ENCODE assay signal across 16 cellular contexts in the genomic region with DNA sequence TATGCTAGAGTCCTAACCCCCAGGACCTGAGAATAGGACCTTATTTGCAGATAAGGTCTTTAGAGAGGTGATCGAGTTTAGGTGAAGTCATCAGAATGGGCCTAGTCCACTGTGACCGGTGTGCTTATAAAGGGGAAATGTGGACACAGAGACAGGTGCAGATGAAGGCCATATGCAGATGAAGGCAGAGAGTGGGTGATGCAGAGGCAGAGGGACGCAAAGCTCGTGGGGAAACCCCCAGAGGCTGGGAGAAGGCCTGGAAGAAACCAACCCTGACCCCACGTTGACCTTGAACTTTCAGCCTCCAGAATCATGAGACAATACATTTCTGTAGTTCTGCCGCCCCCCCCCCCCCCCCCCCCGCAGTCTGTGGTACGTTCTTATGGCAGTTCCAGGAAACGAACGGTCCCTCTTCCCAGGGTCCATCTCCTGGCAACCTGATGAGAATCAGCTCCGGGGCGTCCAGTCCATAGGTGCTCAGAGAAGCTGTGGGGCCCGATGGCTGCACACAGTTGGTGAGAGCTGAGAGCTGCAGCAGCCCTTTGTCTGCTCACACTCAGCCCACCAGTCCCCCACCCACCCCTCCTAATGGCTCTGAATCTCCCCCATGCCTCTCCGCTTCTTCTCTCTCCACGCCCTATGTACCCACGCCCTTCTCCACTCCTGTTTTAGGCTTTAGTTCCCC.
"Had no signal": no experiment of that assay in that cellular context is flagged by ENCODE, and none has a peak within 500 bp of the region (broad histone marks: within the 10 kb centered on the region; RNA-seq: fewer than 3 reads in every experiment).

No MANE protein-coding gene starts in this region.

- H3K4me1 ChIP-seq: pancreas had no signal

- H2AFZ ChIP-seq: neural progenitor cell had no signal

- H3K4me3 ChIP-seq: cardiac muscle cell, esophagus muscularis mucosa, neural progenitor cell, pancreas had no signal

- H3K4me2 ChIP-seq: neural progenitor cell had no signal

- H3K9me3 Mint-ChIP-seq: activated B cell treated with CpG ODN at 0.5 μM for 24 hours; activated CD8-positive, alpha-beta T cell treated with anti-CD3 and anti-CD28 coated beads for 36 hours; activated T-cell treated with anti-CD3 and anti-CD28 coated beads, Interleukin-2, amount 50 U/mL, for 4 hours; neural progenitor cell had no signal

- H3K4me1 Mint-ChIP-seq: activated B cell treated with CpG ODN at 0.5 μM for 24 hours had no signal

- H3K9me3 ChIP-seq: esophagus muscularis mucosa, pancreas had no signal

- H3K27me3 ChIP-seq: cardiac muscle cell, esophagus muscularis mucosa, neural progenitor cell, pancreas had no signal

- H3K4me3 Mint-ChIP-seq: activated B cell treated with CpG ODN at 0.5 μM for 24 hours; activated CD8-positive, alpha-beta T cell treated with anti-CD3 and anti-CD28 coated beads for 36 hours; activated T-cell treated with anti-CD3 and anti-CD28 coated beads, Interleukin-2, amount 50 U/mL, for 4 hours; neural progenitor cell had no signal

- DNase-seq: activated B cell treated with CpG ODN at 0.5 μM for 24 hours; activated CD4-positive, alpha-beta T cell treated with anti-CD3 and anti-CD28 coated beads for 48 hours; activated CD8-positive, alpha-beta T cell treated with anti-CD3 and anti-CD28 coated beads for 36 hours; activated effector memory CD4-positive, alpha-beta T cell treated with Interleukin-2 at 50 U/mL for 16 hours; activated naive CD4-positive, alpha-beta T cell treated with anti-CD3 and anti-CD28 coated beads, Interleukin-2, amount 50 U/mL, for 16 hours; activated T-cell treated with anti-CD3 and anti-CD28 coated beads, Interleukin-2, amount 50 U/mL, for 4 hours; islet precursor cell; mammary epithelial cell; pancreas; stimulated activated CD4-positive, alpha-beta T cell treated with anti-CD3 and anti-CD28 coated beads, Interleukin-2, amount 100 ng/mL, for 48 hours; stimulated activated naive CD4-positive, alpha-beta T cell treated with Interleukin-2 at 50 U/mL for 16 hours; trophoblast cell had no signal

- H3K27ac Mint-ChIP-seq: activated B cell treated with CpG ODN at 0.5 μM for 24 hours; activated CD8-positive, alpha-beta T cell treated with anti-CD3 and anti-CD28 coated beads for 36 hours; neural progenitor cell had no signal

- H3K27ac ChIP-seq: cardiac muscle cell, neural progenitor cell, pancreas had no signal

- ATAC-seq: activated CD8-positive, alpha-beta T cell treated with anti-CD3 and anti-CD28 coated beads for 36 hours; activated T-cell treated with anti-CD3 and anti-CD28 coated beads, Interleukin-2, amount 50 U/mL, for 4 hours; left lobe of liver; pancreas had no signal

- H3K27me3 Mint-ChIP-seq: activated B cell treated with CpG ODN at 0.5 μM for 24 hours had no signal

- H3K9ac ChIP-seq: neural progenitor cell had no signal

- H3K36me3 ChIP-seq: cardiac muscle cell, esophagus muscularis mucosa, neural progenitor cell, pancreas had no signal

- H3K36me3 Mint-ChIP-seq: neural progenitor cell had no signal
